In genomic region chr7:111801277-111801676, GRCh38 we compare ENCODE assay signal across 19 cellular contexts.
DNase-seq lines count a peak whose midpoint lies in the region; ATAC-seq and TF ChIP-seq lines count a peak whose summit lies in the region.
"Had no signal": no experiment of that assay in that cellular context is flagged by ENCODE, and none has a peak within 500 bp of the region (broad histone marks: within the 10 kb centered on the region; RNA-seq: fewer than 3 reads in every experiment).

No MANE protein-coding gene starts in this region.

- in situ Hi-C loops in ACHN (cut with HindIII; ENCODE audit: low pct_ligation_motif_present, low pct_unique_long_range_greater_than_20kb, low sequenced_read_pairs) = no loop called here

- H3K27me3 Mint-ChIP-seq in effector memory CD8-positive, alpha-beta T cell = no peaks in the 10 kb centered on the region
- H3K27me3 Mint-ChIP-seq: B cell had no signal

- H3K27ac ChIP-seq in VCaP = peak overlapping the region; percentile 98
- no peak overlapping the region for H3K27ac ChIP-seq in coronary artery
- H3K27ac ChIP-seq: A549; BLaER1 treated with 17β-estradiol and CSF1 and Interleukin-3, amounts not matched to agents 10 nM and 100 nM had no signal

- peaks cover 2% of the 10 kb centered on the region for H3K36me3 Mint-ChIP-seq in effector memory CD8-positive, alpha-beta T cell (ENCODE audit: insufficient read depth)

- no peak overlapping the region for H3K4me3 Mint-ChIP-seq in effector memory CD8-positive, alpha-beta T cell
- H3K4me3 Mint-ChIP-seq: B cell; CD8-positive, alpha-beta T cell; GM23338 had no signal

- DNase-seq in LHCN-M2 (ENCODE audit: low read depth) (peak; percentile 4), fibroblast of pulmonary artery (ENCODE audit: low read depth) (peak; percentile 14), coronary artery (ENCODE audit: low spot score) (no peak), ACHN (no peak)
- DNase-seq in effector memory CD8-positive, alpha-beta T cell = no peak
- DNase-seq: Calu3; CD8-positive, alpha-beta T cell; DMS79 treated with DMSO at 0.1 percent for 48 hours; EL; HCEC 1CT; IMR-90; KBM-7 had no signal

- H3K4me3 ChIP-seq in fibroblast of pulmonary artery (replicated peaks; ENCODE audit: low read depth, low read length) = no peak overlapping the region
- H3K4me3 ChIP-seq in coronary artery = no peak overlapping the region
- H3K4me3 ChIP-seq: A549; BLaER1 treated with 17β-estradiol and CSF1 and Interleukin-3, amounts not matched to agents 10 nM and 100 nM; GM12878; GM23338 had no signal

- H3K4me1 Mint-ChIP-seq in effector memory CD8-positive, alpha-beta T cell (ENCODE audit: low read depth in 2 of 2) = no peaks in the 10 kb centered on the region
- H3K4me1 Mint-ChIP-seq: B cell, GM23338 had no signal

- H3K9me3 Mint-ChIP-seq in effector memory CD8-positive, alpha-beta T cell = peaks cover 6 to 17% of the 10 kb centered on the region in 2 donors

- TF ChIP-seq CTCF in VCaP (conservative IDR thresholded peaks at IDR 0.05) (no peak), fibroblast of pulmonary artery (IDR thresholded peaks at IDR 0.05; ENCODE audit: low read length, missing control alignments) (no peak), coronary artery (IDR thresholded peaks at IDR 0.05) (no peak)

- no peak overlapping the region for H3K27ac Mint-ChIP-seq in effector memory CD8-positive, alpha-beta T cell
- H3K27ac Mint-ChIP-seq: B cell; CD8-positive, alpha-beta T cell; GM23338 had no signal

- no peak for ATAC-seq in HG03159 (IDR thresholded peaks at IDR 0.05; ENCODE audit: unreplicated experiment)
- ATAC-seq in effector memory CD8-positive, alpha-beta T cell (replicated peaks) = no peak
- ATAC-seq: A549; CD8-positive, alpha-beta T cell; GM12878; GM23338 had no signal

Comparison
In these comparisons a context has a peak if more than half of its experiments do, and no peak if none do; other contexts are left out.
1. DNase-seq: peak in LHCN-M2 (single experiment) and fibroblast of pulmonary artery (single experiment); none in coronary artery (single experiment), ACHN (single experiment) and effector memory CD8-positive, alpha-beta T cell (0 of 3).